ENCODE assay signal across 1 cellular context in genomic region chr3:138089091-138089490, GRCh38.
TF ChIP-seq lines count a peak whose summit lies in the region.

No MANE protein-coding gene starts in this region.

TF ChIP-seq in HepG2, 621 proteins besides CTCF, POLR2A, EP300 and RAD21:
- TF ChIP-seq HNRNPK (IDR thresholded peaks at IDR 0.05; ENCODE audit: low read depth, low read length, poor library complexity, severe bottlenecking): no peak
- TF ChIP-seq CERS6 (CRISPR knock-in tag; IDR thresholded peaks at IDR 0.05): no peak
- no peak for TF ChIP-seq BCLAF1 (IDR thresholded peaks at IDR 0.05)
- TF ChIP-seq ZNF773 (CRISPR knock-in tag; IDR thresholded peaks at IDR 0.05; ENCODE audit: borderline replicate concordance): no peak
- no peak for TF ChIP-seq SNAPC5 (CRISPR knock-in tag; IDR thresholded peaks at IDR 0.05; ENCODE audit: borderline replicate concordance)
